13 cellular contexts compared by ENCODE assay signal in the genomic region with DNA sequence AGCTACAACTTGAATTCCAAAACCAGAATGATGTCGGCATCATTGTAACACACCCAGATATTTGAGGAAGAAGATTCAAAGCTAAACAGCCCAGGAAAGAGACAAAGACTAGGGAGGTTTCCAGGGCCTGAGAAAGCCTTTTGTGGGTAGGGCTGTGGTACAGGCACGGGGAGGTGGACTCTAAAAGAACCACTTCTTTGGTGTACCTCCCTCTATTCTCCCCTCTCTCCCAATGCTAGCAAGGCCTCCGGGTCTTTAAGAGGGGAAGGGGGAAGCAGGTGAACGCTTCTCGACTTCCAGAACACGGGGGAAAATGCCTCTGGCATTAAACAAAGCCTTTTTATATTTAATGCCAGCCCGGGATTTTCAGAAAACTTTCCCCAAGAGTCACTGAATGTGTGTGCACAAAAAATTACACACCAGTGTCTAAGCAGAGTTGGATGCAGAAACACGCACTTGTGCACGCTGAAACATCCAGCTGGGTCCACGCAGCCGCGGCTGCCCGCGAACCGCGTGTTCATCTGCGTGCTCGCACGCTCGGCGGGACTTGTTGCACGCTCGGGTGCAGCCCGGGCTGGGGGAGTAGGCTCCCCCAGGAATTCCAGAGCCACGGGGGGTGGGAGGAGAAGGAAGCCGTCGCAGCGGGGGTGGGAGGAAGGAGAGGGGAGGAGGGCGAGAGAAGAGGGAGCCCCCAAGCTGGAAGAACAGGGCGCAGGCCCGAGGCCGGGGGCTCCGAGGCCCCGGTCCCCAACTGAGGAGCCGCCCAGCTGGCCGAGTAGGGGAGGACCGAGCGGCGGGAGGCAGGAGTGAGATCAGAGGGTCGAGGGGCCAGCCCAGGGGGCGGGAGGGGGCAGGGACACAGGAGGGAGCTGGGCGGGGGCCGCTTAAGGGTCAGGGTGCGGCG. TPM values are rescaled to one million over a fixed set of nuclear protein-coding genes. Genes with fewer than 3 reads are reported as not detected.
DNase-seq lines count a peak whose midpoint lies in the region; ATAC-seq, FAIRE-seq and TF ChIP-seq lines count a peak whose summit lies in the region.
"Had no signal": no experiment of that assay in that cellular context is flagged by ENCODE, and none has a peak within 500 bp of the region (broad histone marks: within the 10 kb centered on the region; RNA-seq: fewer than 3 reads in every experiment).

No MANE protein-coding gene starts in this region.

- H3K4me1 Mint-ChIP-seq in CD14-positive monocyte: no peaks in the 10 kb centered on the region
- H3K4me1 Mint-ChIP-seq: central memory CD8-positive, alpha-beta T cell had no signal

- H3K27me3 Mint-ChIP-seq in CD14-positive monocyte (ENCODE audit: low read depth in 3 of 3): peaks cover 27 to 47% (median 44%) of the 10 kb centered on the region in 3 donors

- H3K36me3 ChIP-seq in A673 (ENCODE audit: insufficient read depth, low read length, poor library complexity, severe bottlenecking) (no peaks in the 10 kb centered on the region), SK-N-MC (ENCODE audit: insufficient read depth, low read length) (no peaks in the 10 kb centered on the region), pancreas (no peaks in the 10 kb centered on the region), SK-N-SH (replicated peaks in 1 of 2; ENCODE audit: control insufficient read depth in 1 of 2, insufficient read depth in 2 of 2, low read length in 1 of 2) (no peaks in the 10 kb centered on the region)

- H3K9me3 ChIP-seq in A673 (ENCODE audit: low read depth, low read length, poor library complexity, severe bottlenecking) (no peaks in the 10 kb centered on the region), SK-N-MC (ENCODE audit: low read depth, low read length) (no peaks in the 10 kb centered on the region), pancreas (no peaks in the 10 kb centered on the region), SK-N-SH (no peaks in the 10 kb centered on the region)

- no peaks in the 10 kb centered on the region for H3K9me2 ChIP-seq in SK-N-SH

- H3K27me3 ChIP-seq in A673 (replicated peaks; ENCODE audit: insufficient read depth, low read depth, low read length, poor library complexity) (no peaks in the 10 kb centered on the region), pancreas (no peaks in the 10 kb centered on the region), SK-N-SH (ENCODE audit: insufficient read depth) (no peaks in the 10 kb centered on the region; the same call in none of the 2 replicates)

- ATAC-seq in pancreas: peak; percentile 25 to 51 (median 38)
- ATAC-seq in GM21825 (IDR thresholded peaks at IDR 0.05; ENCODE audit: unreplicated experiment): no peak
- ATAC-seq: stimulated activated memory B cell treated with anti-CD40 and anti-IgM and Interleukin-4, amounts not matched to agents 10 μg/mL and 1 μg/mL and 100 μg/mL, for 72 hours had no signal

- H3F3A ChIP-seq in SK-N-SH (replicated peaks; ENCODE audit: insufficient read depth): no peaks in the 10 kb centered on the region

- H3K4me1 ChIP-seq in A673 (ENCODE audit: insufficient read depth, low read length, poor library complexity, severe bottlenecking) (peaks cover 12% of the 10 kb centered on the region), pancreas (no peaks in the 10 kb centered on the region), SK-N-SH (ENCODE audit: control insufficient read depth in 1 of 2, insufficient read depth in 2 of 2, low read depth in 1 of 2, low read length in 1 of 2) (no peaks in the 10 kb centered on the region)

- H3K9me3 Mint-ChIP-seq in CD14-positive monocyte: peaks cover 0 to 5% (median 0%) of the 10 kb centered on the region in 7 donors
- H3K9me3 Mint-ChIP-seq: central memory CD8-positive, alpha-beta T cell; stimulated activated memory B cell treated with anti-CD40 and anti-IgM and Interleukin-4, amounts not matched to agents 10 μg/mL and 1 μg/mL and 100 μg/mL, for 72 hours had no signal

- H3K27ac ChIP-seq in A673 (ENCODE audit: low read depth, low read length, poor library complexity, severe bottlenecking) (peak overlapping the region; percentile 61), SK-N-MC (0 out of 2 replicates have a peak overlapping the region, but pooled peaks have one; percentile 26), pancreas (no peak overlapping the region), SK-N-SH (ENCODE audit: low read depth in 2 of 2, low read length in 1 of 2) (no peak overlapping the region)

- BruUV-seq in A673 (replicated peaks; lab: Mats Ljungman, UMichigan): no TSS peak

- CTCF ChIA-PET in A673 (lab: Charles Lee): interaction anchor here (0.5 to 1.6 kb wide), 10 partner anchors 10 to 1544 kb away, joined by 4 to 11 read pairs (median 7); no protein-coding TSS in a partner anchor
- CTCF ChIA-PET in SK-N-SH (lab: Yijun Ruan, JAX): interaction anchor here (0.6 to 4.7 kb wide), 18 partner anchors 11 to 468 kb away, joined by 3 to 52 read pairs (median 4); no protein-coding TSS in a partner anchor

- no peak overlapping the region for H3K4me2 ChIP-seq in SK-N-SH

- 22 to 26% methylated on average over 40 to 45 of the region's 45 CpGs for WGBS in pancreas, 2 donors
- WGBS in SK-N-SH (ENCODE audit: low lambda C conversion rate): 82% methylated on average over 44 of the region's 45 CpGs

- no peaks in the 10 kb centered on the region for H3K36me3 Mint-ChIP-seq in CD14-positive monocyte
- H3K36me3 Mint-ChIP-seq: stimulated activated memory B cell treated with anti-CD40 and anti-IgM and Interleukin-4, amounts not matched to agents 10 μg/mL and 1 μg/mL and 100 μg/mL, for 72 hours had no signal

- no peak overlapping the region for H3K27ac Mint-ChIP-seq in CD14-positive monocyte
- H3K27ac Mint-ChIP-seq: stimulated activated memory B cell treated with anti-CD40 and anti-IgM and Interleukin-4, amounts not matched to agents 10 μg/mL and 1 μg/mL and 100 μg/mL, for 72 hours had no signal

- no peaks in the 10 kb centered on the region for H3K79me2 ChIP-seq in SK-N-SH (ENCODE audit: insufficient read depth)

- POLR2A ChIA-PET in A673 (lab: Charles Lee; ENCODE audit: low non-redundant PET) (no interaction called here), SK-N-SH (lab: Yijun Ruan, JAX) (interaction anchor here (0.5 kb wide), 1 partner anchor 32 kb away, joined by 3 read pairs; no protein-coding TSS in a partner anchor)

- TF ChIP-seq CTCF in A673 (conservative IDR thresholded peaks at IDR 0.05; ENCODE audit: low read depth, low read length) (no peak), pancreas (IDR thresholded peaks at IDR 0.05) (no peak), SK-N-SH (IDR thresholded peaks at IDR 0.05) (no peak), CD14-positive monocyte (IDR thresholded peaks at IDR 0.05) (no peak)

- no peak for FAIRE-seq in pancreas (lab: Jason Lieb, UNC)

- peak; percentile 63 for DNase-seq in A673 (ENCODE audit: low spot score)
- DNase-seq in SK-N-MC (ENCODE audit: low read depth, low spot score): no peak
- DNase-seq in pancreas: peak in 3 of 6 donors; percentile 40 to 64 (median 54)
- no peak for DNase-seq in SK-N-SH
- DNase-seq in CD14-positive monocyte (ENCODE audit: low spot score): no peak
- no peak for DNase-seq in germinal center (ENCODE audit: low spot score)
- DNase-seq: activated CD4-positive, alpha-beta T cell treated with anti-CD3 and anti-CD28 coated beads for 4 hours; activated effector memory CD4-positive, alpha-beta T cell treated with Interleukin-2 at 50 U/mL for 16 hours; NCI-H1105 treated with DMSO at 0.1 percent for 48 hours had no signal

- TF ChIP-seq RAD21 in SK-N-SH (IDR thresholded peaks at IDR 0.05; ENCODE audit: low read length): no peak

- no peaks in the 10 kb centered on the region for H4K20me1 ChIP-seq in SK-N-SH (ENCODE audit: insufficient read depth)

- H2AFZ ChIP-seq in SK-N-SH (ENCODE audit: low read depth): no peak overlapping the region

- TF ChIP-seq EP300 in SK-N-SH (IDR thresholded peaks at IDR 0.05; ENCODE audit: borderline replicate concordance in 1 of 2, low read depth in 1 of 2, low read length in 1 of 2): no peak

- intact Hi-C loops in A673 (cut with micrococcal nuclease; ENCODE audit: unreplicated experiment) (no loop called here), pancreas (cut with DNase I) (no loop called here), CD14-positive monocyte (cut with micrococcal nuclease) (no loop called here)

- H3K4me3 ChIP-seq in A673 (ENCODE audit: low read depth, low read length, poor library complexity, severe bottlenecking) (peak overlapping the region; percentile 39), SK-N-MC (no peak overlapping the region), iPS-11a (ENCODE audit: low read depth, low read length) (peak overlapping the region; percentile 24), pancreas (peak overlapping the region in 3 of 4 donors; percentile 12 to 42 (median 33)), SK-N-SH (ENCODE audit: low read depth in 2 of 2, low read length in 1 of 2) (peak overlapping the region in 1 of 2 experiments; percentile 51; a peak in 1 of 4 replicates)

- peak overlapping the region in 1 of 2 donors; percentile 23 for H3K4me3 Mint-ChIP-seq in CD14-positive monocyte
- H3K4me3 Mint-ChIP-seq: central memory CD8-positive, alpha-beta T cell; stimulated activated memory B cell treated with anti-CD40 and anti-IgM and Interleukin-4, amounts not matched to agents 10 μg/mL and 1 μg/mL and 100 μg/mL, for 72 hours had no signal

- H3K9ac ChIP-seq in SK-N-MC (ENCODE audit: insufficient read length): no peak overlapping the region
- no peak overlapping the region for H3K9ac ChIP-seq in SK-N-SH

TF ChIP-seq in SK-N-SH, 30 proteins besides CTCF, POLR2A, EP300 and RAD21 (continues in another document):
- TF ChIP-seq TCF12 (IDR thresholded peaks at IDR 0.05) (no peak), NFIC (IDR thresholded peaks at IDR 0.05; ENCODE audit: borderline replicate concordance) (no peak)

RNA-seq across cellular contexts. Expression of a gene that starts 20.2 kb away (rescaled TPM):
- 11.1 and 12.5 TPM in 2 replicates for total RNA-seq in A673 (2021)
- 1 to 10 TPM; 2.9 to 5.1 (median 3.2) TPM for total RNA-seq in pancreas
- polyA plus RNA-seq in pancreas: 1 to 10 TPM in 1 of 2 donors, under 1 TPM in 1; 0.61 to 2.4 TPM
- 1.2 and 1.9 TPM in 2 replicates for polyA plus RNA-seq in SK-N-SH (2012; rRNA removed)
- 1.3 and 3.3 TPM in 2 replicates for polyA plus RNA-seq in SK-N-SH (2012; cell fraction: cytosol; rRNA removed)
- 0.51 and 1.1 TPM in 2 replicates for polyA plus RNA-seq in SK-N-SH (2012; cell fraction: nucleus; rRNA removed)
- not detected for polyA plus RNA-seq in CD14-positive monocyte

Comparison
In these comparisons a context has a peak if more than half of its experiments do, and no peak if none do; other contexts are left out.
1. H3K27ac ChIP-seq: peak in A673 (single experiment) and SK-N-MC (single experiment); none in pancreas (0 of 4) and SK-N-SH (0 of 2).